Comparison of ENCODE assay signal across 16 cellular contexts in the genomic region with DNA sequence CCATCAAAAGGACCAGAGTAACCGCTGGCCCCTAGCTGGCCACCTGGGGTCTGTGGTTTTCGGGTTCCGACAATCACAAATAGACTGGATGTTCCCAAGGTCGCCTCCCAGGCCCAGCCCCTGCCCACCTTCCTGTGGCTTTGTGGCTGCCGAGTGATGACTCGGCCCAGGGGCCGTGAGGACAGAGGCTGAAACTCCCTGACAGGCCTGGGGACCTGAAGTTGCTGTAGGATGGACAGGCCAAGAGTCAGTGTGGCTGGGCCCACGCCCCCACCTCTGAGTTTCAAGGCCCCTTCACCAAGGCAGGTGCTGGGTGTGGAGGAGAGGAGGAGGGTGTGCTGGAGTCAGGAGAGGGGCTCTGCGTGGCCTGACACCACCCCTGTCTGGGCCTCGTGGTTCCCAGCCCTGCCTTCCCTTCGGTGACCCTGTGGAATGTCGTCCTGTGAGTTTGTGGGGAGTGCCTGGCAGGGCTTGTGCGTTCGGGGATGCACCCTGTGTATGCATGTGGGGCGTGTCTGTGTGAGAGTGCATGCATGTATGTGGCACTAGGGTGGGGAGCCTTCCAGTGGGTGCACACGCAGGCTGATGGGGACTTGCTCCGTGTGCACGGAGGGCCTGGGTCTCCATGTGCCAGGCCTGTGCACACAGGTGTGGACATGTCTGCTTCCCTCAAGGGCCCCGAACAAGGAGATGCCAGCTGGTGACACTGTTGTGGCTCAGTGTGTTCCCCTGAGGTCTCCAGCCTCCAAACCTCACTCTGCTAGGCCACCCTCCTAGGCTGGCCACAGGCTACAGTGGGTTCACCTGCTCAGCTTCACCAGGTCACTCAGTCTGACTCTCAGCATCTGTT. TPM values are rescaled to one million over a fixed set of nuclear protein-coding genes. Genes with fewer than 3 reads are reported as not detected.
DNase-seq lines count a peak whose midpoint lies in the region; ATAC-seq, FAIRE-seq and TF ChIP-seq lines count a peak whose summit lies in the region.
"Had no signal": no experiment of that assay in that cellular context is flagged by ENCODE, and none has a peak within 500 bp of the region (broad histone marks: within the 10 kb centered on the region; RNA-seq: fewer than 3 reads in every experiment).

No MANE protein-coding gene starts in this region.

- H3K9me3 ChIP-seq in OCI-LY1 (ENCODE audit: low read length) (no peaks in the 10 kb centered on the region), kidney (ENCODE audit: control insufficient read depth in 1 of 2, low read length in 2 of 2) (no peaks in the 10 kb centered on the region), thyroid gland (no peaks in the 10 kb centered on the region)
- H3K9me3 ChIP-seq: uterus had no signal

- peaks cover 50% of the 10 kb centered on the region for H3K79me2 ChIP-seq in OCI-LY1 (ENCODE audit: insufficient read depth, low read length)

- no peak overlapping the region for H2AFZ ChIP-seq in OCI-LY1 (ENCODE audit: low read length)

- POLR2A ChIA-PET in activated CD8-positive, alpha-beta T cell treated with anti-CD3 and anti-CD28 coated beads, Interleukin-2, amount 10 ng/mL, durations not matched to agents 7 days and 5 days (lab: Charles Lee), result interaction anchor here (1.6 to 2.2 kb wide), 2 partner anchors 49 to 129 kb away, joined by 5 to 9 read pairs; partner anchors contain the start of genes RPL3 and TAB1
- POLR2A ChIA-PET in activated CD8-positive, alpha-beta T cell treated with anti-CD3 and anti-CD28 coated beads for 36 hours (lab: Charles Lee), result interaction anchor here (4.2 kb wide), 1 partner anchor 130 kb away, joined by 15 read pairs; the partner anchor contains the start of gene RPL3

- TF ChIP-seq CTCF in activated CD8-positive, alpha-beta T cell treated with anti-CD3 and anti-CD28 coated beads for 36 hours (IDR thresholded peaks at IDR 0.05), result no peak
- TF ChIP-seq CTCF in OCI-LY1 (IDR thresholded peaks at IDR 0.05; ENCODE audit: low read length) (no peak), kidney (IDR thresholded peaks at IDR 0.05; ENCODE audit: borderline replicate concordance, extremely low read depth, insufficient read depth) (no peak), thyroid gland (IDR thresholded peaks at IDR 0.05) (no peak)

- DNase-seq in activated CD8-positive, alpha-beta T cell treated with anti-CD3 and anti-CD28 coated beads, Interleukin-2, amount 10 ng/mL, durations not matched to agents 7 days and 5 days, result no peak
- DNase-seq in activated CD8-positive, alpha-beta T cell treated with anti-CD3 and anti-CD28 coated beads for 36 hours, result no peak
- DNase-seq in kidney, result peak; percentile 84
- peak; percentile 91 for DNase-seq in thyroid gland
- no peak for DNase-seq in GM19240 (ENCODE audit: insufficient read length, low spot score)
- DNase-seq in LoVo (ENCODE audit: low spot score), result no peak
- DNase-seq: effector CD8-positive, alpha-beta T cell; HCEC 1CT; Kasumi-1; left cardiac atrium; NCI-H2107; uterus had no signal

- CTCF ChIA-PET in activated CD8-positive, alpha-beta T cell treated with anti-CD3 and anti-CD28 coated beads, Interleukin-2, amount 10 ng/mL, durations not matched to agents 7 days and 5 days (lab: Charles Lee), result interaction anchor here (0.8 to 3.6 kb wide), 2 partner anchors 12 to 36 kb away, joined by 3 to 17 read pairs; no protein-coding TSS in a partner anchor
- CTCF ChIA-PET in activated CD8-positive, alpha-beta T cell treated with anti-CD3 and anti-CD28 coated beads for 36 hours (lab: Charles Lee), result interaction anchor here (1.1 kb wide), 1 partner anchor 11 kb away, joined by 3 read pairs; no protein-coding TSS in a partner anchor

- H3K4me2 ChIP-seq in OCI-LY1 (ENCODE audit: low read length), result peak overlapping the region; percentile 84

- H3K9me2 ChIP-seq in OCI-LY1 (ENCODE audit: low read depth, low read length), result no peaks in the 10 kb centered on the region

- H3K4me3 Mint-ChIP-seq in activated CD8-positive, alpha-beta T cell treated with anti-CD3 and anti-CD28 coated beads, Interleukin-2, amount 10 ng/mL, durations not matched to agents 7 days and 5 days, result peak overlapping the region; percentile 80
- H3K4me3 Mint-ChIP-seq in activated CD8-positive, alpha-beta T cell treated with anti-CD3 and anti-CD28 coated beads for 36 hours, result no peak overlapping the region

- H3F3A ChIP-seq in OCI-LY1 (ENCODE audit: insufficient read depth, low read length), result 0 out of 2 replicates have a peak, but pooled peaks cover 5% of the 10 kb centered on the region

- H3K4me1 Mint-ChIP-seq in activated CD8-positive, alpha-beta T cell treated with anti-CD3 and anti-CD28 coated beads, Interleukin-2, amount 10 ng/mL, durations not matched to agents 7 days and 5 days (ENCODE audit: low read depth), result peaks cover 67% of the 10 kb centered on the region
- peaks cover 26% of the 10 kb centered on the region for H3K4me1 Mint-ChIP-seq in activated CD8-positive, alpha-beta T cell treated with anti-CD3 and anti-CD28 coated beads for 36 hours (ENCODE audit: low read depth)

- H3K27ac ChIP-seq in OCI-LY1 (ENCODE audit: low read depth, low read length, poor library complexity, severe bottlenecking), result peak overlapping the region; percentile 99
- no peak overlapping the region for H3K27ac ChIP-seq in kidney (ENCODE audit: low read depth in 2 of 2, low read length in 2 of 2)
- peak overlapping the region; percentile 52 to 82 (median 73) for H3K27ac ChIP-seq in thyroid gland
- H3K27ac ChIP-seq: RWPE1, uterus had no signal

- peaks cover 10% of the 10 kb centered on the region for H3K36me3 Mint-ChIP-seq in activated CD8-positive, alpha-beta T cell treated with anti-CD3 and anti-CD28 coated beads, Interleukin-2, amount 10 ng/mL, durations not matched to agents 7 days and 5 days (ENCODE audit: low read depth)
- H3K36me3 Mint-ChIP-seq in activated CD8-positive, alpha-beta T cell treated with anti-CD3 and anti-CD28 coated beads for 36 hours (ENCODE audit: low read depth), result no peaks in the 10 kb centered on the region

- H3K27me3 ChIP-seq in OCI-LY1 (ENCODE audit: insufficient read depth, low read length), result no peaks in the 10 kb centered on the region
- H3K27me3 ChIP-seq in thyroid gland, result no peaks in the 10 kb centered on the region
- H3K27me3 ChIP-seq: uterus had no signal

- FAIRE-seq in kidney (lab: Jason Lieb, UNC), result no peak
- FAIRE-seq: TTC549 had no signal

- H3K27ac Mint-ChIP-seq in activated CD8-positive, alpha-beta T cell treated with anti-CD3 and anti-CD28 coated beads, Interleukin-2, amount 10 ng/mL, durations not matched to agents 7 days and 5 days, result peak overlapping the region; percentile 97
- H3K27ac Mint-ChIP-seq in activated CD8-positive, alpha-beta T cell treated with anti-CD3 and anti-CD28 coated beads for 36 hours, result no peak overlapping the region

- WGBS in thyroid gland, 2 donors, result 51 to 56% methylated on average over 8 to 14 of the region's 19 CpGs

- H3K9ac ChIP-seq in OCI-LY1 (ENCODE audit: low read length) (peak overlapping the region; percentile 95), kidney (ENCODE audit: low read length in 2 of 2) (no peak overlapping the region)

- H3K4me1 ChIP-seq in OCI-LY1 (ENCODE audit: insufficient read depth, low read length, severe bottlenecking) (peaks cover 91% of the 10 kb centered on the region), kidney (ENCODE audit: control insufficient read depth in 1 of 2, insufficient read depth in 1 of 2, low read depth in 1 of 2, low read length in 2 of 2) (no peaks in the 10 kb centered on the region), thyroid gland (peaks cover 15 to 24% of the 10 kb centered on the region in 2 donors)
- H3K4me1 ChIP-seq: uterus had no signal

- H3K36me3 ChIP-seq in OCI-LY1 (ENCODE audit: insufficient read depth, low read length) (peaks cover 48% of the 10 kb centered on the region), kidney (ENCODE audit: control insufficient read depth in 1 of 2, insufficient read depth in 2 of 2, low read length in 2 of 2) (no peaks in the 10 kb centered on the region), thyroid gland (no peaks in the 10 kb centered on the region)
- H3K36me3 ChIP-seq: uterus had no signal

- no peaks in the 10 kb centered on the region for H3K27me3 Mint-ChIP-seq in activated CD8-positive, alpha-beta T cell treated with anti-CD3 and anti-CD28 coated beads, Interleukin-2, amount 10 ng/mL, durations not matched to agents 7 days and 5 days (ENCODE audit: low read depth)
- H3K27me3 Mint-ChIP-seq in activated CD8-positive, alpha-beta T cell treated with anti-CD3 and anti-CD28 coated beads for 36 hours, result no peaks in the 10 kb centered on the region

- no peaks in the 10 kb centered on the region for H4K20me1 ChIP-seq in OCI-LY1 (ENCODE audit: insufficient read depth, low read length)

- intact Hi-C loops in activated CD8-positive, alpha-beta T cell treated with anti-CD3 and anti-CD28 coated beads for 36 hours (cut with micrococcal nuclease), result no loop called here
- intact Hi-C loops in kidney (cut with DNase I) (no loop called here), thyroid gland (cut with DNase I) (no loop called here)

- H3K9me3 Mint-ChIP-seq in activated CD8-positive, alpha-beta T cell treated with anti-CD3 and anti-CD28 coated beads, Interleukin-2, amount 10 ng/mL, durations not matched to agents 7 days and 5 days (ENCODE audit: insufficient read depth), result no peaks in the 10 kb centered on the region
- H3K9me3 Mint-ChIP-seq in activated CD8-positive, alpha-beta T cell treated with anti-CD3 and anti-CD28 coated beads for 36 hours, result no peaks in the 10 kb centered on the region

- ATAC-seq in activated CD8-positive, alpha-beta T cell treated with anti-CD3 and anti-CD28 coated beads, Interleukin-2, amount 10 ng/mL, durations not matched to agents 7 days and 5 days, result no peak
- ATAC-seq in activated CD8-positive, alpha-beta T cell treated with anti-CD3 and anti-CD28 coated beads for 36 hours, result no peak
- no peak for ATAC-seq in HG02588 (IDR thresholded peaks at IDR 0.05; ENCODE audit: unreplicated experiment)
- ATAC-seq: left cardiac atrium had no signal

- peak in 1 of 2 donors; percentile 22 for TF ChIP-seq POLR2A in thyroid gland (IDR thresholded peaks at IDR 0.05)

- H3K4me3 ChIP-seq in OCI-LY1 (ENCODE audit: low read depth, low read length, poor library complexity, severe bottlenecking), result peak overlapping the region; percentile 77
- no peak overlapping the region for H3K4me3 ChIP-seq in kidney (ENCODE audit: low read length in 2 of 2)
- no peak overlapping the region for H3K4me3 ChIP-seq in thyroid gland (replicated peaks in 1 of 3)
- H3K4me3 ChIP-seq: uterus had no signal

RNA-seq across cellular contexts. Expression of gene MGAT3, which starts 8.4 kb away (rescaled TPM):
- 10 to 100 TPM in 1 of 2 experiments, 1 to 10 TPM in 1; 9.1 to 10.0 TPM for total RNA-seq in activated CD8-positive, alpha-beta T cell treated with anti-CD3 and anti-CD28 coated beads, Interleukin-2, amount 10 ng/mL, durations not matched to agents 7 days and 5 days
- 1 to 10 TPM in 1 of 2 experiments, under 1 TPM in 1; 0.90 to 1.9 TPM for total RNA-seq in activated CD8-positive, alpha-beta T cell treated with anti-CD3 and anti-CD28 coated beads for 36 hours
- 5.4 TPM for total RNA-seq in kidney
- polyA plus RNA-seq in kidney (ENCODE audit: insufficient read depth, low read depth, low replicate concordance), result 2.7 TPM
- 1 to 10 TPM in 2 of 4 donors, under 1 TPM in 2; 0.45 to 1.6 (median 0.90) TPM for total RNA-seq in thyroid gland

RNA-seq across cellular contexts. Expression of gene TAB1, which starts 48.9 kb away (rescaled TPM):
- 10 to 100 TPM; 27.0 to 28.5 TPM for total RNA-seq in activated CD8-positive, alpha-beta T cell treated with anti-CD3 and anti-CD28 coated beads, Interleukin-2, amount 10 ng/mL, durations not matched to agents 7 days and 5 days
- total RNA-seq in activated CD8-positive, alpha-beta T cell treated with anti-CD3 and anti-CD28 coated beads for 36 hours, result 10 to 100 TPM; 21.6 to 22.8 TPM
- total RNA-seq in kidney (30.9 TPM), thyroid gland (10 to 100 TPM; 19.2 to 32.0 (median 21.9) TPM)
- 14.4 TPM for polyA plus RNA-seq in kidney (ENCODE audit: insufficient read depth, low read depth, low replicate concordance)

RNA-seq across cellular contexts. Expression of gene MIEF1, which starts 53.7 kb away (rescaled TPM):
- total RNA-seq in activated CD8-positive, alpha-beta T cell treated with anti-CD3 and anti-CD28 coated beads, Interleukin-2, amount 10 ng/mL, durations not matched to agents 7 days and 5 days, result 10 to 100 TPM; 37.9 to 38.2 TPM
- 10 to 100 TPM; 48.2 to 51.1 TPM for total RNA-seq in activated CD8-positive, alpha-beta T cell treated with anti-CD3 and anti-CD28 coated beads for 36 hours
- total RNA-seq in kidney (27.9 TPM), thyroid gland (10 to 100 TPM; 21.4 to 30.5 (median 26.7) TPM)
- polyA plus RNA-seq in kidney (ENCODE audit: insufficient read depth, low read depth, low replicate concordance), result 13.0 TPM

Comparison
In these comparisons a context has a peak if more than half of its experiments do, and no peak if none do; other contexts are left out.
1. DNase-seq: peak in kidney (single experiment) and thyroid gland (2 of 2); none in activated CD8-positive, alpha-beta T cell treated with anti-CD3 and anti-CD28 coated beads, Interleukin-2, amount 10 ng/mL, durations not matched to agents 7 days and 5 days (single experiment), activated CD8-positive, alpha-beta T cell treated with anti-CD3 and anti-CD28 coated beads for 36 hours (single experiment), GM19240 (single experiment) and LoVo (single experiment).
2. H3K27ac ChIP-seq: peak in OCI-LY1 (single experiment) and thyroid gland (3 of 3); none in kidney (0 of 2).